In the genomic region with DNA sequence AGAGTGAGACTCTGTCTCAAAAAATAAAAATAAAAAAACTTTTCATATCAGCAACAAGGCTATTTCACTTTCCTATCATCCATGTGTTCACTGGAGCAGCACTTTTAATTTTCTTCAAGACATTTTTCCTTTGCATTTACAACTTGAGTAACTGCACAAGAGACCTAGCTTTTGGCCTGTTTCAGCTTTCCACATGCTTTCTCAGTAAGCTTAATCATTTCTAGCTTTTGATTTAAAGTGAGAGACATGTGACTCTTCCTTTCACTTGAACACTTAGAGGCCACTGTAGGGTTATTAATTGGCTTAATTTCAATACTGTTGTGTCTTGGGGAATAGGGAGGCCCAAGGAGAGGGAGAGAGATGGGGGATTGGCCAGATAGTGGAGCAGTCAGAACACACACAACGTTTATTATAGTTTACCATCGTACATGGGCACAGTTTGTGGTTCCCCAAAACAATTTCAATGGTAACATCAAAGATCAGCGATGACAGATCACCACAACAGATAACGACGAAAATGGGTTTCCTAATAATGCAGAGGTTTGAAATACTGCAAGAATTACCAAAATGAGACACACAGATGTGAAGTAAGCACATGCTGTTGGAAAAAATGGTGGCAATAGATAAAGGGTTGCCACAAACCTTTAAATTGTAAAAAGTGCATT, we compare ENCODE assay signal across 1 cellular context.
TF ChIP-seq lines count a peak whose summit lies in the region.

No MANE protein-coding gene starts in this region.

TF ChIP-seq in H1, 55 proteins besides CTCF, POLR2A, EP300 and RAD21:
- TF ChIP-seq TAF7 (optimal IDR thresholded peaks at IDR 0.05; ENCODE audit: borderline replicate concordance, low read depth, low read length), result no peak
- TF ChIP-seq RFX5 (IDR thresholded peaks at IDR 0.05; ENCODE audit: borderline replicate concordance, low read depth, low read length), result no peak
- no peak for TF ChIP-seq RBBP5 (IDR thresholded peaks at IDR 0.05; ENCODE audit: borderline replicate concordance, low read depth, low read length)
